In the genomic region with DNA sequence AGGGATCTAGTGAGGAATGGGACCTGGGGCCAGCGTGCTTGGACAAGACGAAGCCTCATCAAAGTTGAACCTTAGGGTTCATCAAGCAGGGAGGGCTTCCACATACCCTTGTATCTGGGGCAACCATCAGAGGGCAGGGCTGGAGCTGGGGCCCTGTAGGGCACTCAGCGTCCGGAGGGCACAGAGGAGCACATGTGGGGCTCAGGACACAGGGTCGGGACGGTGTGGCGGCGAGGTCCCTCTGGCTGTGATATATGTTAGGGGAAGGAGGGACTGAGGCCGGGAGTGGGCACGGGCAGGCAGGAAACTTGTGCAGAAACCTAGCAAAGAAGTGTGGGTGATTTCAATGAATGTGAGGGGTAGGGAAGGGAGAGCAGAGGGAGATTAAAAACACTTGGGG, we compare ENCODE assay signal across 23 cellular contexts.
DNase-seq lines count a peak whose midpoint lies in the region; ATAC-seq, FAIRE-seq and TF ChIP-seq lines count a peak whose summit lies in the region.
"Had no signal": no experiment of that assay in that cellular context is flagged by ENCODE, and none has a peak within 500 bp of the region (broad histone marks: within the 10 kb centered on the region; RNA-seq: fewer than 3 reads in every experiment).

No MANE protein-coding gene starts in this region.

- H3K79me2 ChIP-seq in H9 (ENCODE audit: insufficient read depth, low read length) (no peaks in the 10 kb centered on the region), H1 (ENCODE audit: control insufficient read depth in 1 of 2, insufficient read depth in 2 of 2, low read length in 2 of 2) (no peaks in the 10 kb centered on the region; a peak in 1 of 4 replicates)

- peaks cover 8 to 13% of the 10 kb centered on the region in 2 experiments for H3K4me1 Mint-ChIP-seq in H9
- peaks cover 22% of the 10 kb centered on the region for H3K4me1 Mint-ChIP-seq in neural crest cell
- no peaks in the 10 kb centered on the region for H3K4me1 Mint-ChIP-seq in stimulated activated memory B cell treated with anti-CD40 and anti-IgM and Interleukin-4, amounts not matched to agents 10 μg/mL and 1 μg/mL and 100 μg/mL, for 72 hours
- H3K4me1 Mint-ChIP-seq in glutamatergic neuron (ENCODE audit: low read depth, unreplicated experiment) = peaks cover 33% of the 10 kb centered on the region
- H3K4me1 Mint-ChIP-seq: CD4-positive, CD25-positive, alpha-beta regulatory T cell; IgD-negative memory B cell had no signal

- H3K23ac ChIP-seq in H9 (ENCODE audit: insufficient read length, low read depth, low read length) = no peak overlapping the region
- H3K23ac ChIP-seq in H1 (ENCODE audit: insufficient read length) = no peak overlapping the region

- H3K56ac ChIP-seq in H9 (ENCODE audit: insufficient read length, low read depth, low read length) = no peak overlapping the region
- no peak overlapping the region for H3K56ac ChIP-seq in H1 (replicated peaks; ENCODE audit: insufficient read length, low read depth, low read length)

- H3K27ac ChIP-seq in H9 (ENCODE audit: insufficient read length, low read depth, low read length) (no peak overlapping the region), H1 (ENCODE audit: low read depth, low read length) (no peak overlapping the region)
- H3K27ac ChIP-seq: GM23248 had no signal

- H3K9ac ChIP-seq in H9 (ENCODE audit: extremely low read depth, insufficient read length, low read length) (no peak overlapping the region), H1 (replicated peaks in 1 of 4; ENCODE audit: extremely low read depth in 1 of 4, low read depth in 3 of 4, low read length in 3 of 4) (no peak overlapping the region)
- H3K9ac ChIP-seq: GM23248 had no signal

- no peaks in the 10 kb centered on the region for H3K9me3 ChIP-seq in H9 (ENCODE audit: control insufficient read depth, low read depth, low read length)
- H3K9me3 ChIP-seq in H1 (ENCODE audit: insufficient read depth in 2 of 2, low read depth in 1 of 2, low read length in 1 of 2) = no peaks in the 10 kb centered on the region
- H3K9me3 ChIP-seq: BE2C had no signal

- no peaks in the 10 kb centered on the region; a peak in 2 of 8 replicates for H3K36me3 ChIP-seq in H1 (ENCODE audit: control insufficient read depth in 2 of 4, insufficient read depth in 4 of 4, low read length in 3 of 4)
- H3K36me3 ChIP-seq: BE2C had no signal

- no peak for FAIRE-seq in H1 (lab: Jason Lieb, UNC)
- FAIRE-seq: A204.1, GM12878, HepG2 had no signal

- CTCF ChIA-PET in H1 (lab: Charles Lee; ENCODE audit: partially characterized antibody) = interaction anchor here (1.4 to 4.9 kb wide), 3 partner anchors 8 to 142 kb away, joined by 3 to 23 read pairs (median 22); no protein-coding TSS in a partner anchor

- no peak overlapping the region for H3K4me3 Mint-ChIP-seq in H9
- no peak overlapping the region for H3K4me3 Mint-ChIP-seq in neural crest cell
- H3K4me3 Mint-ChIP-seq in stimulated activated memory B cell treated with anti-CD40 and anti-IgM and Interleukin-4, amounts not matched to agents 10 μg/mL and 1 μg/mL and 100 μg/mL, for 72 hours = no peak overlapping the region
- no peak overlapping the region for H3K4me3 Mint-ChIP-seq in glutamatergic neuron (ENCODE audit: unreplicated experiment)
- H3K4me3 Mint-ChIP-seq: CD4-positive, CD25-positive, alpha-beta regulatory T cell; CD8-positive, alpha-beta memory T cell; IgD-negative memory B cell had no signal

- H4K91ac ChIP-seq in H9 (ENCODE audit: insufficient read length, low read depth, low read length) (no peak overlapping the region), H1 (replicated peaks; ENCODE audit: insufficient read length, low read length) (no peak overlapping the region)

- no peak overlapping the region for H2AK5ac ChIP-seq in H9 (ENCODE audit: insufficient read length, low read length)
- no peak overlapping the region for H2AK5ac ChIP-seq in H1 (ENCODE audit: low read depth, low read length)

- H3K27me3 ChIP-seq in H9 (ENCODE audit: insufficient read depth, low read length) (no peaks in the 10 kb centered on the region), H1 (replicated peaks in 1 of 4; ENCODE audit: control insufficient read depth in 3 of 4, extremely low read depth in 1 of 4, insufficient read depth in 3 of 4, low read length in 3 of 4) (no peaks in the 10 kb centered on the region)
- H3K27me3 ChIP-seq: BE2C had no signal

- H3K4me2 ChIP-seq in H9 (ENCODE audit: insufficient read depth, insufficient read length, low read length) (no peak overlapping the region), H1 (ENCODE audit: insufficient read depth in 1 of 2, low read depth in 2 of 2, low read length in 2 of 2) (no peak overlapping the region)

- POLR2A ChIA-PET in H1 (lab: Charles Lee; ENCODE audit: partially characterized antibody) = no interaction called here

- H3K27me3 Mint-ChIP-seq in H9 (ENCODE audit: low read depth) = no peaks in the 10 kb centered on the region
- no peaks in the 10 kb centered on the region for H3K27me3 Mint-ChIP-seq in neural crest cell (ENCODE audit: low read depth)
- H3K27me3 Mint-ChIP-seq in stimulated activated memory B cell treated with anti-CD40 and anti-IgM and Interleukin-4, amounts not matched to agents 10 μg/mL and 1 μg/mL and 100 μg/mL, for 72 hours = peaks cover 3% of the 10 kb centered on the region
- peaks cover 2% of the 10 kb centered on the region for H3K27me3 Mint-ChIP-seq in glutamatergic neuron (ENCODE audit: unreplicated experiment)

- no peaks in the 10 kb centered on the region for H3K79me1 ChIP-seq in H9 (ENCODE audit: insufficient read depth, low read depth, low read length, poor library complexity, severe bottlenecking)
- peaks cover 5% of the 10 kb centered on the region; the same call in 1 of the 2 replicates for H3K79me1 ChIP-seq in H1 (ENCODE audit: low read depth, low read length)

- no peak overlapping the region for H2BK20ac ChIP-seq in H9 (ENCODE audit: low read depth, low read length, poor library complexity, severe bottlenecking)
- H2BK20ac ChIP-seq in H1 (ENCODE audit: low read length) = no peak overlapping the region

- H3K4me1 ChIP-seq in H9 (ENCODE audit: insufficient read depth, low read length) (no peaks in the 10 kb centered on the region), H1 (replicated peaks in 1 of 4; ENCODE audit: control insufficient read depth in 3 of 4, insufficient read depth in 4 of 4, low read length in 3 of 4) (peaks cover 0 to 2% (median 1%) of the 10 kb centered on the region in 4 experiments; a peak in 5 of 7 replicates)
- H3K4me1 ChIP-seq: BE2C had no signal

- H4K20me1 ChIP-seq in H9 (ENCODE audit: control insufficient read depth, insufficient read depth, insufficient read length) = no peaks in the 10 kb centered on the region
- peaks cover 0 to 3% of the 10 kb centered on the region in 2 experiments for H4K20me1 ChIP-seq in H1 (replicated peaks in 1 of 2; ENCODE audit: control insufficient read depth in 1 of 2, insufficient read depth in 2 of 2, low read length in 2 of 2)

- no peaks in the 10 kb centered on the region for H3K23me2 ChIP-seq in H9 (ENCODE audit: insufficient read length, low read depth, low read length, poor library complexity, severe bottlenecking)
- no peaks in the 10 kb centered on the region for H3K23me2 ChIP-seq in H1 (ENCODE audit: low read depth, low read length)

- no peak for TF ChIP-seq CTCF in H9 (conservative IDR thresholded peaks at IDR 0.05)
- no peak for TF ChIP-seq CTCF in H1 (IDR thresholded peaks at IDR 0.05; ENCODE audit: control extremely low read depth in 1 of 3, insufficient read depth in 1 of 3, low read depth in 1 of 3, low read length in 3 of 3)
- TF ChIP-seq CTCF in neural crest cell (conservative IDR thresholded peaks at IDR 0.05) = no peak
- TF ChIP-seq CTCF in glutamatergic neuron (IDR thresholded peaks at IDR 0.05; ENCODE audit: partially characterized antibody, unreplicated experiment) = no peak

- ATAC-seq in stimulated activated memory B cell treated with anti-CD40 and anti-IgM and Interleukin-4, amounts not matched to agents 10 μg/mL and 1 μg/mL and 100 μg/mL, for 72 hours = peak; percentile 20
- no peak for ATAC-seq in GM19324 (IDR thresholded peaks at IDR 0.05; ENCODE audit: low FRiP score, unreplicated experiment)
- ATAC-seq: GM12878, HepG2 had no signal

- no peak for TF ChIP-seq POLR2A in H1 (IDR thresholded peaks at IDR 0.05; ENCODE audit: control extremely low read depth in 1 of 2, low read depth in 2 of 2, low read length in 2 of 2)

- H3K18ac ChIP-seq in H9 (ENCODE audit: insufficient read length, low read depth, low read length) (no peak overlapping the region), H1 (ENCODE audit: extremely low read depth, low read length) (no peak overlapping the region)

- peaks cover 1 to 9% (median 3%) of the 10 kb centered on the region in 3 experiments; a peak in 4 of 7 replicates for H3K36me3 Mint-ChIP-seq in H9 (ENCODE audit: insufficient read depth in 1 of 3, low read depth in 3 of 3)
- peaks cover 3% of the 10 kb centered on the region for H3K36me3 Mint-ChIP-seq in neural crest cell (ENCODE audit: low read depth)
- H3K36me3 Mint-ChIP-seq in stimulated activated memory B cell treated with anti-CD40 and anti-IgM and Interleukin-4, amounts not matched to agents 10 μg/mL and 1 μg/mL and 100 μg/mL, for 72 hours = no peaks in the 10 kb centered on the region
- H3K36me3 Mint-ChIP-seq in glutamatergic neuron (ENCODE audit: unreplicated experiment) = peaks cover 5% of the 10 kb centered on the region
- H3K36me3 Mint-ChIP-seq: CD4-positive, CD25-positive, alpha-beta regulatory T cell; CD8-positive, alpha-beta memory T cell; IgD-negative memory B cell had no signal

- H2BK120ac ChIP-seq in H9 (ENCODE audit: low read depth, low read length, poor library complexity, severe bottlenecking) (no peak overlapping the region), H1 (replicated peaks; ENCODE audit: low read depth, low read length) (no peak overlapping the region)

- no peak for TF ChIP-seq EP300 in H1 (IDR thresholded peaks at IDR 0.05; ENCODE audit: borderline replicate concordance in 1 of 2, low read depth in 2 of 2, low read length in 2 of 2)

- no peak for TF ChIP-seq RAD21 in H1 (IDR thresholded peaks at IDR 0.05 in 1 of 2, conservative IDR thresholded peaks at IDR 0.05 in 1 of 2; ENCODE audit: low read depth in 2 of 2, low read length in 2 of 2)

- H3K14ac ChIP-seq in H9 (ENCODE audit: insufficient read depth, low read length) = peak overlapping the region; percentile 10; the same call in 1 of the 2 replicates
- no peak overlapping the region for H3K14ac ChIP-seq in H1 (ENCODE audit: insufficient read length)

- H4K5ac ChIP-seq in H9 (ENCODE audit: insufficient read length, low read depth, low read length) = no peak overlapping the region
- H4K5ac ChIP-seq in H1 (ENCODE audit: insufficient read length, low read depth, low read length) = no peak overlapping the region

- H4K8ac ChIP-seq in H9 (replicated peaks; ENCODE audit: insufficient read length, low read depth, low read length) = no peak overlapping the region
- peak overlapping the region; percentile 43; the same call in 1 of the 2 replicates for H4K8ac ChIP-seq in H1 (ENCODE audit: extremely low read depth, insufficient read depth, low read length)

- H3T11ph ChIP-seq in H9 (ENCODE audit: low read length) = no peak overlapping the region

- DNase-seq in H9 (no peak), H1 (ENCODE audit: low read depth in 1 of 2, low spot score in 2 of 2) (no peak), neural crest cell (ENCODE audit: low read depth, low spot score) (no peak), glutamatergic neuron (no peak), SHP77 treated with DMSO at 0.1 percent for 48 hours (lab: John Stamatoyannopoulos, UW) (no peak)
- DNase-seq: ACHN; BE2C; C1 segment of cervical spinal cord; CD4-positive, CD25-positive, alpha-beta regulatory T cell; CD8-positive, alpha-beta memory T cell; COR-L47; DMS 273 treated with DMSO at 0.1 percent for 48 hours; DMS53; DND-41; EL; GM23248; H7 had no signal

- no CpG with 5 or more reads among the region's 10 CpGs for WGBS in H9 (ENCODE audit: extremely low coverage, insufficient read length, low lambda C conversion rate)
- 95% methylated on average over 10 of the region's 10 CpGs; no CpG with 5 or more reads in 1 of the 2 experiments for WGBS in H1 (ENCODE audit: extremely low coverage in 1 of 2, insufficient coverage in 1 of 2, insufficient read length in 1 of 2, insufficient replicate concordance in 2 of 2, low coverage in 1 of 2, low lambda C conversion rate in 2 of 2, missing lambda C conversion rate in 1 of 2), 2 experiments

- H2AFZ ChIP-seq in H9 (ENCODE audit: low read length) = no peak overlapping the region
- no peak overlapping the region for H2AFZ ChIP-seq in H1 (ENCODE audit: low read length)
- H2AFZ ChIP-seq: GM23248 had no signal

- no peak overlapping the region for H2BK12ac ChIP-seq in H9 (ENCODE audit: insufficient read length, low read depth, low read length)
- peak overlapping the region; percentile 71; the same call in 1 of the 2 replicates for H2BK12ac ChIP-seq in H1 (ENCODE audit: low read depth, low read length)

- H3K27ac Mint-ChIP-seq in H9 (peak overlapping the region in 1 of 3 experiments; percentile 81; a peak in 2 of 7 replicates), neural crest cell (ENCODE audit: unreplicated experiment) (peak overlapping the region; percentile 47), glutamatergic neuron (ENCODE audit: unreplicated experiment) (no peak overlapping the region)
- no peak overlapping the region for H3K27ac Mint-ChIP-seq in stimulated activated memory B cell treated with anti-CD40 and anti-IgM and Interleukin-4, amounts not matched to agents 10 μg/mL and 1 μg/mL and 100 μg/mL, for 72 hours
- H3K27ac Mint-ChIP-seq: IgD-negative memory B cell had no signal

- H3K9me3 Mint-ChIP-seq in H9 (no peaks in the 10 kb centered on the region), neural crest cell (no peaks in the 10 kb centered on the region), glutamatergic neuron (ENCODE audit: unreplicated experiment) (peaks cover 10% of the 10 kb centered on the region)
- no peaks in the 10 kb centered on the region for H3K9me3 Mint-ChIP-seq in stimulated activated memory B cell treated with anti-CD40 and anti-IgM and Interleukin-4, amounts not matched to agents 10 μg/mL and 1 μg/mL and 100 μg/mL, for 72 hours
- H3K9me3 Mint-ChIP-seq: CD8-positive, alpha-beta memory T cell; IgD-negative memory B cell had no signal

- H2BK15ac ChIP-seq in H9 (ENCODE audit: low read depth, low read length) = no peak overlapping the region
- no peak overlapping the region for H2BK15ac ChIP-seq in H1 (ENCODE audit: low read length)

- H2BK5ac ChIP-seq in H9 (ENCODE audit: insufficient read length, low read length) = no peak overlapping the region
- H2BK5ac ChIP-seq in H1 (ENCODE audit: low read depth, low read length) = no peak overlapping the region; the same call in 1 of the 2 replicates

- H3K4me3 ChIP-seq in H1 (ENCODE audit: extremely low read depth in 1 of 4, insufficient read depth in 2 of 4, low read depth in 3 of 4, low read length in 4 of 4) = no peak overlapping the region
- H3K4me3 ChIP-seq: GM12878, GM23248 had no signal

- H3K4ac ChIP-seq in H9 (ENCODE audit: low read depth, low read length) (no peak overlapping the region), H1 (replicated peaks; ENCODE audit: insufficient read length, low read depth, low read length) (no peak overlapping the region)
